Comparison of ENCODE assay signal across 8 cellular contexts in the genomic region with DNA sequence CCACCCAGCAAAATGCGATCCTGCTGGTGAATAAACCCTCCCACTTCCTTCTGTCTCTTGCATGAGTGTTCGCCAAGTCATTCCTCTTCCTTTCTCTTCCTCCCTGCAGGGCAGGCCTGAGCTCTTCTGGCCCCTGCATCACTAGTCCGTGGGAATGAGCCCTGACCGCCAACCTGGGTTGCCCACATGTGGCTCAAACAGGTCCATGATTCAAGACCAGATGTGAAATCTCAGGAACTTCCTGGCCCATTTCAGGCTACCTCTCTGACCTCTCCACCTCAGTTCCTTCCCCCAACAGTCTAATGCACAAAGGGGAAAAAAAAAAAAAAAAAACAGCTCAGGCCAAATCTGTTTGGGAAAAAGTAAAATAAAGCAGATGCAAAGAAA. TPM values are rescaled to one million over a fixed set of nuclear protein-coding genes. Genes with fewer than 3 reads are reported as not detected.
DNase-seq lines count a peak whose midpoint lies in the region; ATAC-seq, FAIRE-seq and TF ChIP-seq lines count a peak whose summit lies in the region.

No MANE protein-coding gene starts in this region.

- no peaks in the 10 kb centered on the region for H3K79me1 ChIP-seq in mesendoderm (ENCODE audit: low read length)

- H3K4me2 ChIP-seq in mesendoderm (ENCODE audit: low read length), result no peak overlapping the region

- H3K9ac ChIP-seq in mesendoderm (ENCODE audit: low read length), result peak overlapping the region; percentile 39

- FAIRE-seq in bronchial epithelial cell (lab: Jason Lieb, UNC), result no peak
- no peak for FAIRE-seq in small intestine (lab: Jason Lieb, UNC)

- no peak overlapping the region for H2BK15ac ChIP-seq in mesendoderm (replicated peaks; ENCODE audit: low read depth)

- H4K5ac ChIP-seq in mesendoderm (ENCODE audit: low read length), result no peak overlapping the region

- no peak overlapping the region for H3K18ac ChIP-seq in mesendoderm (ENCODE audit: low read length)

- DNase-seq in GM04504 (ENCODE audit: low read depth) (peak; percentile 49), NB4 (ENCODE audit: low read depth) (peak; percentile 88), bronchial epithelial cell (ENCODE audit: low read depth) (peak; percentile 86), mesendoderm (peak; percentile 54), cerebellar cortex (ENCODE audit: low spot score) (no peak), small intestine (no peak), occipital lobe (lab: John Stamatoyannopoulos, UW) (no peak)

- no peak overlapping the region for H4K8ac ChIP-seq in mesendoderm (ENCODE audit: low read depth, low read length)

- TF ChIP-seq CTCF in NB4 (IDR thresholded peaks at IDR 0.05; ENCODE audit: low read depth, low read length) (no peak), bronchial epithelial cell (IDR thresholded peaks at IDR 0.05; ENCODE audit: insufficient read depth, low read length, severe bottlenecking) (no peak)

- no peak for ATAC-seq in GM19023 (IDR thresholded peaks at IDR 0.05; ENCODE audit: unreplicated experiment)

- peak overlapping the region; percentile 70 for H2BK5ac ChIP-seq in mesendoderm (ENCODE audit: low read length)

- no peak overlapping the region for H3K4ac ChIP-seq in mesendoderm (ENCODE audit: low read depth, low read length)

- WGBS in mesendoderm (ENCODE audit: extremely low coverage, insufficient coverage, low lambda C conversion rate), result no CpG with 5 or more reads among the region's 4 CpGs
- WGBS in small intestine, 3 donors, result 41 to 80% (median 69%) methylated on average over 4 of the region's 4 CpGs

- no peaks in the 10 kb centered on the region for H3K9me3 ChIP-seq in small intestine (ENCODE audit: control insufficient read depth, low read depth)

- peak overlapping the region; percentile 43 for H2AK5ac ChIP-seq in mesendoderm (ENCODE audit: low read length)

- no peaks in the 10 kb centered on the region for H3K79me2 ChIP-seq in mesendoderm (ENCODE audit: control insufficient read depth, insufficient read depth, low read length)

- H3K4me1 ChIP-seq in mesendoderm (ENCODE audit: control insufficient read depth, low read depth, low read length), result peaks cover 9% of the 10 kb centered on the region
- peaks cover 0 to 6% of the 10 kb centered on the region in 2 donors for H3K4me1 ChIP-seq in small intestine (ENCODE audit: control insufficient read depth in 2 of 2, insufficient read depth in 1 of 2, low read depth in 1 of 2, low read length in 1 of 2)

- peak overlapping the region; percentile 70 for H3K56ac ChIP-seq in mesendoderm (ENCODE audit: low read length)

- H3K4me3 ChIP-seq in NB4 (ENCODE audit: low read depth, low read length), result peak overlapping the region; percentile 60
- H3K4me3 ChIP-seq in bronchial epithelial cell (ENCODE audit: low read depth, low read length), result no peak overlapping the region
- H3K4me3 ChIP-seq in mesendoderm (ENCODE audit: low read length), result no peak overlapping the region
- H3K4me3 ChIP-seq in small intestine (ENCODE audit: low read depth in 1 of 2, low read length in 2 of 2), result no peak overlapping the region

- H3K27me3 ChIP-seq in bronchial epithelial cell (ENCODE audit: control insufficient read depth, insufficient read depth, low read length) (no peaks in the 10 kb centered on the region), mesendoderm (ENCODE audit: insufficient read depth, low read length, poor library complexity) (no peaks in the 10 kb centered on the region), small intestine (ENCODE audit: control insufficient read depth in 2 of 2, insufficient read depth in 2 of 2, low read length in 2 of 2) (no peaks in the 10 kb centered on the region)

- no peak overlapping the region for H3K23ac ChIP-seq in mesendoderm (ENCODE audit: low read length)

- no peak overlapping the region for H3K27ac ChIP-seq in mesendoderm (ENCODE audit: low read depth, low read length)
- peak overlapping the region in 1 of 2 donors; percentile 78 for H3K27ac ChIP-seq in small intestine (ENCODE audit: low read depth in 1 of 2, low read length in 1 of 2)

- no peaks in the 10 kb centered on the region for H3K36me3 ChIP-seq in bronchial epithelial cell (ENCODE audit: control insufficient read depth, insufficient read depth, low read length)
- H3K36me3 ChIP-seq in mesendoderm (ENCODE audit: control insufficient read depth, insufficient read depth, low read length), result no peaks in the 10 kb centered on the region
- H3K36me3 ChIP-seq in small intestine (ENCODE audit: control insufficient read depth in 2 of 2, insufficient read depth in 2 of 2, low read length in 2 of 2), result no peaks in the 10 kb centered on the region

- H2BK120ac ChIP-seq in mesendoderm (ENCODE audit: low read depth, low read length), result no peak overlapping the region

- TF ChIP-seq POLR2A in NB4 (IDR thresholded peaks at IDR 0.05; ENCODE audit: extremely low read depth, insufficient read length), result no peak

RNA-seq across cellular contexts. Expression of gene YWHAG, which starts 5.4 kb away (rescaled TPM):
- total RNA-seq in bronchial epithelial cell, result 112 and 142 TPM in 2 replicates
- 160 TPM for polyA plus RNA-seq in mesendoderm (2013, experiment 1 of 2)
- 158 TPM for polyA plus RNA-seq in mesendoderm (2013, experiment 2 of 2)
- polyA plus RNA-seq in small intestine, result 10 to 100 TPM; 47.4 to 59.2 (median 49.7) TPM
- 387 TPM for total RNA-seq in occipital lobe

RNA-seq across cellular contexts. Expression of gene SSC4D, which starts 45.3 kb away (rescaled TPM):
- total RNA-seq in bronchial epithelial cell (0.79 and 1.3 TPM in 2 replicates), occipital lobe (0.94 TPM)
- 4.3 TPM for polyA plus RNA-seq in mesendoderm (2013, experiment 1 of 2)
- 4.4 TPM for polyA plus RNA-seq in mesendoderm (2013, experiment 2 of 2)
- polyA plus RNA-seq in small intestine, result under 1 TPM in 1 of 3 donors, not detected in 2; 0.72 TPM

Comparison
In these comparisons a context has a peak if more than half of its experiments do, and no peak if none do; other contexts are left out.
1. DNase-seq: peak in GM04504 (single experiment), NB4 (single experiment), bronchial epithelial cell (single experiment) and mesendoderm (single experiment); none in cerebellar cortex (single experiment), small intestine (single experiment) and occipital lobe (single experiment).